Comparison of ENCODE assay signal across 8 cellular contexts in genomic region chr1:84573481-84573966, GRCh38. TPM values are rescaled to one million over a fixed set of nuclear protein-coding genes. Genes with fewer than 3 reads are reported as not detected.
DNase-seq lines count a peak whose midpoint lies in the region; ATAC-seq and TF ChIP-seq lines count a peak whose summit lies in the region.

No MANE protein-coding gene starts in this region.

- no peaks in the 10 kb centered on the region for H3K27me3 ChIP-seq in right cardiac atrium (ENCODE audit: control insufficient read depth, insufficient read depth)
- no peaks in the 10 kb centered on the region for H3K27me3 ChIP-seq in smooth muscle cell (ENCODE audit: low read depth)

- H3K9ac ChIP-seq in smooth muscle cell (ENCODE audit: low read depth), result peak overlapping the region; percentile 96

- H3K4me1 Mint-ChIP-seq in activated CD8-positive, alpha-beta memory T cell treated with anti-CD3 and anti-CD28 coated beads, Interleukin-2, amount 10 ng/mL, durations not matched to agents 7 days and 5 days, result peaks cover 39% of the 10 kb centered on the region

- H3K4me1 ChIP-seq in right cardiac atrium (ENCODE audit: control insufficient read depth, insufficient read depth, low read length) (peaks cover 2% of the 10 kb centered on the region), smooth muscle cell (ENCODE audit: low read depth) (peaks cover 28% of the 10 kb centered on the region)

- no peaks in the 10 kb centered on the region for H3K27me3 Mint-ChIP-seq in activated CD8-positive, alpha-beta memory T cell treated with anti-CD3 and anti-CD28 coated beads, Interleukin-2, amount 10 ng/mL, durations not matched to agents 7 days and 5 days

- H3K27ac ChIP-seq in right cardiac atrium (ENCODE audit: low read length) (peak overlapping the region; percentile 95), smooth muscle cell (ENCODE audit: low read depth) (peak overlapping the region; percentile 99)

- peak; percentile 4 for ATAC-seq in activated CD8-positive, alpha-beta memory T cell treated with anti-CD3 and anti-CD28 coated beads, Interleukin-2, amount 10 ng/mL, durations not matched to agents 7 days and 5 days
- ATAC-seq in right cardiac atrium, result no peak
- no peak for ATAC-seq in HG02852 (IDR thresholded peaks at IDR 0.05; ENCODE audit: unreplicated experiment)
- no peak for ATAC-seq in GM21515 (IDR thresholded peaks at IDR 0.05; ENCODE audit: unreplicated experiment)

- H3K9me3 ChIP-seq in right cardiac atrium (ENCODE audit: control insufficient read depth, low read length) (no peaks in the 10 kb centered on the region), smooth muscle cell (replicated peaks; ENCODE audit: low read depth) (no peaks in the 10 kb centered on the region)

- intact Hi-C loops in right cardiac atrium (cut with DNase I), result loop anchor here in 1 of 4 donors (5.0 kb wide), 1 partner anchor 49 kb away; no protein-coding TSS in a partner anchor

- peak overlapping the region; percentile 94 for H3K4me3 Mint-ChIP-seq in activated CD8-positive, alpha-beta memory T cell treated with anti-CD3 and anti-CD28 coated beads, Interleukin-2, amount 10 ng/mL, durations not matched to agents 7 days and 5 days

- peak overlapping the region; percentile 73 for H3K4me3 ChIP-seq in WI38 (ENCODE audit: low read depth, low read length)
- peak overlapping the region; percentile 75 for H3K4me3 ChIP-seq in right cardiac atrium (ENCODE audit: low read length)
- H3K4me3 ChIP-seq in smooth muscle cell, result peak overlapping the region; percentile 66

- peaks cover 10% of the 10 kb centered on the region for H3F3A ChIP-seq in smooth muscle cell (ENCODE audit: low read depth)

- peak overlapping the region; percentile 79 for H2AFZ ChIP-seq in smooth muscle cell (ENCODE audit: low read depth)

- peaks cover 17% of the 10 kb centered on the region for H3K79me2 ChIP-seq in smooth muscle cell (ENCODE audit: low read depth)

- peaks cover 36% of the 10 kb centered on the region for H3K36me3 Mint-ChIP-seq in activated CD8-positive, alpha-beta memory T cell treated with anti-CD3 and anti-CD28 coated beads, Interleukin-2, amount 10 ng/mL, durations not matched to agents 7 days and 5 days

- TF ChIP-seq CTCF in WI38 (IDR thresholded peaks at IDR 0.05; ENCODE audit: low read depth, low read length) (no peak), smooth muscle cell (IDR thresholded peaks at IDR 0.05; ENCODE audit: borderline replicate concordance, insufficient read depth, poor library complexity, severe bottlenecking) (no peak)

- 16% methylated on average over 5 of the region's 5 CpGs for WGBS in right cardiac atrium
- 12% methylated on average over 5 of the region's 5 CpGs for WGBS in smooth muscle cell (ENCODE audit: low lambda C conversion rate)

- peak overlapping the region; percentile 99 for H3K27ac Mint-ChIP-seq in activated CD8-positive, alpha-beta memory T cell treated with anti-CD3 and anti-CD28 coated beads, Interleukin-2, amount 10 ng/mL, durations not matched to agents 7 days and 5 days

- CTCF ChIA-PET in activated CD8-positive, alpha-beta memory T cell treated with anti-CD3 and anti-CD28 coated beads, Interleukin-2, amount 10 ng/mL, durations not matched to agents 7 days and 5 days (lab: Charles Lee), result interaction anchor here (0.7 to 4.1 kb wide), 10 partner anchors 23 to 139 kb away, joined by 3 to 19 read pairs (median 4); partner anchors contain the start of genes GNG5 and SPATA1

- peak overlapping the region; percentile 88 for H3K4me2 ChIP-seq in smooth muscle cell

- no peaks in the 10 kb centered on the region for H4K20me1 ChIP-seq in smooth muscle cell (ENCODE audit: low read depth)

- no peak for DNase-seq in activated CD8-positive, alpha-beta memory T cell treated with anti-CD3 and anti-CD28 coated beads, Interleukin-2, amount 10 ng/mL, durations not matched to agents 7 days and 5 days
- no peak for DNase-seq in activated CD8-positive, alpha-beta memory T cell treated with anti-CD3 and anti-CD28 coated beads, Interleukin-2, amount 50 U/mL, for 48 hours
- DNase-seq in right cardiac atrium, result no peak
- DNase-seq in smooth muscle cell (lab: John Stamatoyannopoulos, UW; ENCODE audit: unreplicated experiment), result no peak
- no peak for DNase-seq in activated CD4-positive, alpha-beta T cell treated with anti-CD3 and anti-CD28 coated beads for 4 hours

- H3K36me3 ChIP-seq in smooth muscle cell (ENCODE audit: low read depth), result no peaks in the 10 kb centered on the region

- no peaks in the 10 kb centered on the region for H3K9me3 Mint-ChIP-seq in activated CD8-positive, alpha-beta memory T cell treated with anti-CD3 and anti-CD28 coated beads, Interleukin-2, amount 10 ng/mL, durations not matched to agents 7 days and 5 days (ENCODE audit: low read depth)

RNA-seq across cellular contexts. Expression of gene CTBS, which starts 0.7 kb away (rescaled TPM):
- 10 to 100 TPM; 13.6 to 18.7 TPM for total RNA-seq in activated CD8-positive, alpha-beta memory T cell treated with anti-CD3 and anti-CD28 coated beads, Interleukin-2, amount 10 ng/mL, durations not matched to agents 7 days and 5 days
- total RNA-seq in right cardiac atrium, result 10 to 100 TPM in 3 of 4 donors, 1 to 10 TPM in 1; 8.4 to 13.3 (median 10.9) TPM
- 5.0 TPM for polyA plus RNA-seq in right cardiac atrium
- 19.4 and 37.7 TPM in 2 replicates for total RNA-seq in smooth muscle cell
- polyA plus RNA-seq in smooth muscle cell, result 30.3 and 34.6 TPM in 2 replicates
